40 cellular contexts compared by ENCODE assay signal in the genomic region with DNA sequence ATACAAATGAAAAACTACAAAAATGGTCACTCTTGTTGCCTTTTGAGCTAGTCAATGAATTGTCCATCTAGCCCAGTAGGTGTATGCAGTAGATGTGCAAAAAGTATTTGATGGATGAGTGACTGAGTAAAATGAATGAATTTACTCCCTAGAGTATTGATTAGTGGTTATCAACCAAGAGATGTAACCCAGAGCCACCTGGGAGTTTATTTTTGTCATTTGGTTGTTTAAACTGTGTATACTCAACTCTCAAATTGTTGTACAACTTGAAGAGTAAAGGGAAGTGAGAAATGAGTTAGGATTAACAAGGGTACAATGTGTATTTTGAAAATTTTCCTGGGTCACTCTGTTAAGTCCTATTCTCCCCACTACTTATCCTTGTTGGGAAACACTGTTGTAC.
"Had no signal": no experiment of that assay in that cellular context is flagged by ENCODE, and none has a peak within 500 bp of the region (broad histone marks: within the 10 kb centered on the region; RNA-seq: fewer than 3 reads in every experiment).

No MANE protein-coding gene starts in this region.

- FAIRE-seq: astrocyte, bronchial epithelial cell had no signal

- H3K4me3 Mint-ChIP-seq: activated naive CD4-positive, alpha-beta T cell treated with anti-CD3 and anti-CD28 coated beads for 36 hours; activated naive CD4-positive, alpha-beta T cell treated with anti-CD3 and anti-CD28 coated beads, Interleukin-2, amount 10 ng/mL, durations not matched to agents 7 days and 5 days; activated naive CD4-positive, alpha-beta T cell treated with anti-CD3 and anti-CD28 coated beads, Interleukin-2, amount 50 U/mL, for 24 hours; activated naive CD8-positive, alpha-beta T cell; activated naive CD8-positive, alpha-beta T cell treated with anti-CD3 and anti-CD28 coated beads for 36 hours; activated naive CD8-positive, alpha-beta T cell treated with anti-CD3 and anti-CD28 coated beads, Interleukin-2, amount 10 ng/mL, durations not matched to agents 7 days and 5 days; activated naive CD8-positive, alpha-beta T cell treated with anti-CD3 and anti-CD28 coated beads, Interleukin-2, amount 50 U/mL, for 24 hours; activated T-cell treated with anti-CD3 and anti-CD28 coated beads, Interleukin-2, amount 50 U/mL, for 24 hours; activated T-cell treated with anti-CD3 and anti-CD28 coated beads, Interleukin-2, amount 50 U/mL, for 4 hours; activated T-cell treated with anti-CD3 and anti-CD28 coated beads, Interleukin-2, amount 50 U/mL, for 72 hours; activated T-helper 1 cell treated with anti-CD3 and anti-CD28 coated beads, Interleukin-12 subunit alpha, Interleukin-12 subunit beta, Interleukin-2, Interleukin-4 antibody, amounts not matched to agents 30 ng/mL and 10 ng/mL and 1 ng/mL, durations not matched to agents 14 hours and 24 hours and 36 hours; activated T-helper 17 cell treated with anti-CD3 and anti-CD28 coated beads, Interleukin-2, amount 50 U/mL, for 72 hours; brain; central memory CD8-positive, alpha-beta T cell had no signal

- DNase-seq: activated effector memory CD4-positive, alpha-beta T cell treated with anti-CD3 and anti-CD28 coated beads, Interleukin-2, amount 50 U/mL, for 16 hours; activated effector memory CD4-positive, alpha-beta T cell treated with Interleukin-2 at 50 U/mL for 16 hours; activated gamma-delta T cell; activated gamma-delta T cell treated with Interleukin-2 at 50 U/mL for 16 hours; activated naive CD4-positive, alpha-beta T cell; activated naive CD4-positive, alpha-beta T cell treated with anti-CD3 and anti-CD28 coated beads for 36 hours; activated naive CD4-positive, alpha-beta T cell treated with anti-CD3 and anti-CD28 coated beads, Interleukin-2, amount 10 ng/mL, durations not matched to agents 7 days and 5 days; activated naive CD4-positive, alpha-beta T cell treated with anti-CD3 and anti-CD28 coated beads, Interleukin-2, amount 50 U/mL, for 16 hours; activated naive CD4-positive, alpha-beta T cell treated with Interleukin-2 at 50 U/mL for 16 hours; activated naive CD8-positive, alpha-beta T cell treated with anti-CD3 and anti-CD28 coated beads for 36 hours; activated naive CD8-positive, alpha-beta T cell treated with anti-CD3 and anti-CD28 coated beads, Interleukin-2, amount 10 ng/mL, durations not matched to agents 7 days and 5 days; activated naive CD8-positive, alpha-beta T cell treated with anti-CD3 and anti-CD28 coated beads, Interleukin-2, amount 50 U/mL, for 24 hours; activated T-cell treated with anti-CD3 and anti-CD28 coated beads, Interleukin-2, amount 50 U/mL, for 1 hour; activated T-cell treated with anti-CD3 and anti-CD28 coated beads, Interleukin-2, amount 50 U/mL, for 24 hours; activated T-cell treated with anti-CD3 and anti-CD28 coated beads, Interleukin-2, amount 50 U/mL, for 4 hours; activated T-cell treated with anti-CD3 and anti-CD28 coated beads, Interleukin-2, amount 50 U/mL, for 48 hours; activated T-cell treated with anti-CD3 and anti-CD28 coated beads, Interleukin-2, amount 50 U/mL, for 72 hours; adrenal gland; amniotic stem cell; amygdala; anterior cingulate cortex; aorta; body of pancreas; brain microvascular endothelial cell; caudate nucleus; central memory CD4-positive, alpha-beta T cell; cerebellar nuclear complex had no signal

- H3K27me3 ChIP-seq: adrenal gland, ascending aorta, body of pancreas, brain microvascular endothelial cell, breast epithelium, cardiac muscle cell had no signal

- H3K4me1 Mint-ChIP-seq: activated naive CD4-positive, alpha-beta T cell treated with anti-CD3 and anti-CD28 coated beads, Interleukin-2, amount 10 ng/mL, durations not matched to agents 7 days and 5 days; activated naive CD4-positive, alpha-beta T cell treated with anti-CD3 and anti-CD28 coated beads, Interleukin-2, amount 50 U/mL, for 24 hours; activated naive CD8-positive, alpha-beta T cell treated with anti-CD3 and anti-CD28 coated beads for 36 hours; activated naive CD8-positive, alpha-beta T cell treated with anti-CD3 and anti-CD28 coated beads, Interleukin-2, amount 10 ng/mL, durations not matched to agents 7 days and 5 days; activated naive CD8-positive, alpha-beta T cell treated with anti-CD3 and anti-CD28 coated beads, Interleukin-2, amount 50 U/mL, for 24 hours; activated T-helper 17 cell treated with anti-CD3 and anti-CD28 coated beads, Interleukin-2, amount 50 U/mL, for 72 hours; central memory CD8-positive, alpha-beta T cell had no signal

- H3K9me3 ChIP-seq: adrenal gland, ascending aorta, body of pancreas, breast epithelium had no signal

- H3K36me3 ChIP-seq: adrenal gland, ascending aorta, brain microvascular endothelial cell, breast epithelium, cardiac muscle cell had no signal

- H3K4me1 ChIP-seq: adrenal gland, ascending aorta, body of pancreas, breast epithelium had no signal

- H3K9me3 Mint-ChIP-seq: activated naive CD4-positive, alpha-beta T cell treated with anti-CD3 and anti-CD28 coated beads for 36 hours; activated naive CD4-positive, alpha-beta T cell treated with anti-CD3 and anti-CD28 coated beads, Interleukin-2, amount 50 U/mL, for 24 hours; activated naive CD8-positive, alpha-beta T cell treated with anti-CD3 and anti-CD28 coated beads, Interleukin-2, amount 10 ng/mL, durations not matched to agents 7 days and 5 days; activated naive CD8-positive, alpha-beta T cell treated with anti-CD3 and anti-CD28 coated beads, Interleukin-2, amount 50 U/mL, for 24 hours; activated T-cell treated with anti-CD3 and anti-CD28 coated beads, Interleukin-2, amount 50 U/mL, for 24 hours; activated T-cell treated with anti-CD3 and anti-CD28 coated beads, Interleukin-2, amount 50 U/mL, for 4 hours; activated T-cell treated with anti-CD3 and anti-CD28 coated beads, Interleukin-2, amount 50 U/mL, for 72 hours; activated T-helper 1 cell treated with anti-CD3 and anti-CD28 coated beads, Interleukin-12 subunit alpha, Interleukin-12 subunit beta, Interleukin-2, Interleukin-4 antibody, amounts not matched to agents 30 ng/mL and 10 ng/mL and 1 ng/mL, durations not matched to agents 14 hours and 24 hours and 36 hours; activated T-helper 2 cell treated with anti-CD3 and anti-CD28 coated beads, Interferon-gamma antibody, Interleukin-2, Interleukin-4, amounts not matched to agents 10 μg/mL and 5 μg/mL and 100 μg/mL, durations not matched to agents 14 hours and 24 hours and 36 hours; brain; central memory CD8-positive, alpha-beta T cell had no signal

- ATAC-seq: activated naive CD4-positive, alpha-beta T cell treated with anti-CD3 and anti-CD28 coated beads, Interleukin-2, amount 50 U/mL, for 72 hours; activated naive CD8-positive, alpha-beta T cell treated with anti-CD3 and anti-CD28 coated beads, Interleukin-2, amount 50 U/mL, for 24 hours; activated T-cell treated with anti-CD3 and anti-CD28 coated beads, Interleukin-2, amount 50 U/mL, for 4 hours; activated T-cell treated with anti-CD3 and anti-CD28 coated beads, Interleukin-2, amount 50 U/mL, for 72 hours; activated T-helper 17 cell treated with anti-CD3 and anti-CD28 coated beads, Interleukin-2, amount 50 U/mL, for 72 hours; body of pancreas had no signal

- H3K36me3 Mint-ChIP-seq: activated naive CD4-positive, alpha-beta T cell treated with anti-CD3 and anti-CD28 coated beads, Interleukin-2, amount 10 ng/mL, durations not matched to agents 7 days and 5 days; activated naive CD4-positive, alpha-beta T cell treated with anti-CD3 and anti-CD28 coated beads, Interleukin-2, amount 50 U/mL, for 24 hours; activated naive CD4-positive, alpha-beta T cell treated with anti-CD3 and anti-CD28 coated beads, Interleukin-2, amount 50 U/mL, for 72 hours; activated naive CD8-positive, alpha-beta T cell; activated naive CD8-positive, alpha-beta T cell treated with anti-CD3 and anti-CD28 coated beads for 36 hours; activated naive CD8-positive, alpha-beta T cell treated with anti-CD3 and anti-CD28 coated beads, Interleukin-2, amount 10 ng/mL, durations not matched to agents 7 days and 5 days; brain had no signal

- H3K27me3 Mint-ChIP-seq: activated naive CD4-positive, alpha-beta T cell treated with anti-CD3 and anti-CD28 coated beads, Interleukin-2, amount 10 ng/mL, durations not matched to agents 7 days and 5 days; activated naive CD8-positive, alpha-beta T cell; activated naive CD8-positive, alpha-beta T cell treated with anti-CD3 and anti-CD28 coated beads, Interleukin-2, amount 10 ng/mL, durations not matched to agents 7 days and 5 days; activated T-cell treated with anti-CD3 and anti-CD28 coated beads, Interleukin-2, amount 50 U/mL, for 24 hours; brain; central memory CD8-positive, alpha-beta T cell had no signal

- H3K27ac ChIP-seq: adrenal gland, ascending aorta, body of pancreas, brain microvascular endothelial cell, breast epithelium, cardiac muscle cell had no signal

- H3K27ac Mint-ChIP-seq: activated naive CD4-positive, alpha-beta T cell treated with anti-CD3 and anti-CD28 coated beads for 36 hours; activated naive CD4-positive, alpha-beta T cell treated with anti-CD3 and anti-CD28 coated beads, Interleukin-2, amount 10 ng/mL, durations not matched to agents 7 days and 5 days; activated naive CD4-positive, alpha-beta T cell treated with anti-CD3 and anti-CD28 coated beads, Interleukin-2, amount 50 U/mL, for 24 hours; activated naive CD4-positive, alpha-beta T cell treated with anti-CD3 and anti-CD28 coated beads, Interleukin-2, amount 50 U/mL, for 72 hours; activated naive CD8-positive, alpha-beta T cell; activated naive CD8-positive, alpha-beta T cell treated with anti-CD3 and anti-CD28 coated beads for 36 hours; activated naive CD8-positive, alpha-beta T cell treated with anti-CD3 and anti-CD28 coated beads, Interleukin-2, amount 10 ng/mL, durations not matched to agents 7 days and 5 days; activated naive CD8-positive, alpha-beta T cell treated with anti-CD3 and anti-CD28 coated beads, Interleukin-2, amount 50 U/mL, for 24 hours; activated T-cell treated with anti-CD3 and anti-CD28 coated beads, Interleukin-2, amount 50 U/mL, for 24 hours; activated T-cell treated with anti-CD3 and anti-CD28 coated beads, Interleukin-2, amount 50 U/mL, for 72 hours; activated T-helper 1 cell treated with anti-CD3 and anti-CD28 coated beads, Interleukin-12 subunit alpha, Interleukin-12 subunit beta, Interleukin-2, Interleukin-4 antibody, amounts not matched to agents 30 ng/mL and 10 ng/mL and 1 ng/mL, durations not matched to agents 14 hours and 24 hours and 36 hours; activated T-helper 17 cell treated with anti-CD3 and anti-CD28 coated beads, Interleukin-2, amount 50 U/mL, for 72 hours; activated T-helper 2 cell treated with anti-CD3 and anti-CD28 coated beads, Interferon-gamma antibody, Interleukin-2, Interleukin-4, amounts not matched to agents 10 μg/mL and 5 μg/mL and 100 μg/mL, durations not matched to agents 14 hours and 24 hours and 36 hours; brain had no signal

- H3K4me3 ChIP-seq: adrenal gland, ascending aorta, body of pancreas, breast epithelium, cardiac muscle cell had no signal
